In genomic region chr14:94316692-94317091, GRCh38 we compare ENCODE assay signal across 34 cellular contexts. TPM values are rescaled to one million over a fixed set of nuclear protein-coding genes. Genes with fewer than 3 reads are reported as not detected.
"Had no signal": no experiment of that assay in that cellular context is flagged by ENCODE, and none has a peak within 500 bp of the region (broad histone marks: within the 10 kb centered on the region; RNA-seq: fewer than 3 reads in every experiment).

No MANE protein-coding gene starts in this region.

- H3K4me3 Mint-ChIP-seq: naive thymus-derived CD8-positive, alpha-beta T cell; nephron; neural crest cell; stimulated activated effector memory CD8-positive, alpha-beta T cell treated with anti-CD3 and anti-CD28 coated beads, Interleukin-12 subunit alpha, Interleukin-12 subunit beta, amount 100 ng/mL, for 72 hours; stimulated activated naive CD8-positive, alpha-beta T cell treated with anti-CD3 and anti-CD28 coated beads, Interleukin-15, Interleukin-2, amounts not matched to agents 100 ng/mL and 50 ng/mL, for 24 hours; type B pancreatic cell had no signal

- H3K27ac ChIP-seq: heart right ventricle, left lung, pancreas, prostate gland, spleen, thoracic aorta, tibial artery, uterus had no signal

- H3K27me3 Mint-ChIP-seq: type B pancreatic cell had no signal

- ATAC-seq: naive thymus-derived CD8-positive, alpha-beta T cell; stimulated activated effector memory CD8-positive, alpha-beta T cell treated with anti-CD3 and anti-CD28 coated beads, Interleukin-12 subunit alpha, Interleukin-12 subunit beta, amount 100 ng/mL, for 72 hours had no signal

- H3K27me3 ChIP-seq: left lung, pancreas, sigmoid colon, suprapubic skin, uterus had no signal

- H3K36me3 Mint-ChIP-seq: stimulated activated effector memory CD8-positive, alpha-beta T cell treated with anti-CD3 and anti-CD28 coated beads, Interleukin-12 subunit alpha, Interleukin-12 subunit beta, amount 100 ng/mL, for 72 hours; type B pancreatic cell had no signal

- H3K4me1 Mint-ChIP-seq: naive thymus-derived CD8-positive, alpha-beta T cell; nephron; neural crest cell; stimulated activated effector memory CD8-positive, alpha-beta T cell treated with anti-CD3 and anti-CD28 coated beads, Interleukin-12 subunit alpha, Interleukin-12 subunit beta, amount 100 ng/mL, for 72 hours had no signal

- FAIRE-seq: pancreas, small intestine had no signal

- H3K4me1 ChIP-seq: heart right ventricle, left lung, pancreas, prostate gland, sigmoid colon, spleen, tibial artery, uterus had no signal

- H3K36me3 ChIP-seq: heart right ventricle, left lung, pancreas, prostate gland, sigmoid colon, spleen, suprapubic skin, thoracic aorta, tibial artery, uterus had no signal

- H3K9me3 Mint-ChIP-seq: neural crest cell; stimulated activated effector memory CD8-positive, alpha-beta T cell treated with anti-CD3 and anti-CD28 coated beads, Interleukin-12 subunit alpha, Interleukin-12 subunit beta, amount 100 ng/mL, for 72 hours; type B pancreatic cell had no signal

- DNase-seq: heart right ventricle; hippocampal formation; kidney glomerular epithelial cell; left lung; midbrain; naive thymus-derived CD8-positive, alpha-beta T cell; nucleus accumbens; pancreas; posterior cingulate gyrus; retina; sigmoid colon; spleen; stimulated activated CD4-positive, alpha-beta T cell treated with anti-CD3 and anti-CD28 coated beads, Interleukin-4, amount 100 ng/mL, for 24 hours; stimulated activated naive CD4-positive, alpha-beta T cell; uterus had no signal

- H3K27ac Mint-ChIP-seq: naive thymus-derived CD8-positive, alpha-beta T cell; nephron; stimulated activated effector memory CD8-positive, alpha-beta T cell treated with anti-CD3 and anti-CD28 coated beads, Interleukin-12 subunit alpha, Interleukin-12 subunit beta, amount 100 ng/mL, for 72 hours; stimulated activated naive CD8-positive, alpha-beta T cell treated with anti-CD3 and anti-CD28 coated beads, Interleukin-15, Interleukin-2, amounts not matched to agents 100 ng/mL and 50 ng/mL, for 24 hours; type B pancreatic cell had no signal

- H3K4me3 ChIP-seq: heart right ventricle, left lung, lung, mucosa of descending colon, pancreas, prostate gland, sigmoid colon, spleen, suprapubic skin, thoracic aorta, tibial artery, uterus had no signal

- H3K9me3 ChIP-seq: left lung, mucosa of descending colon, pancreas, prostate gland, sigmoid colon, suprapubic skin, thoracic aorta, tibial artery, uterus had no signal

RNA-seq across cellular contexts. Expression of gene SERPINA6, which starts 6.4 kb away (rescaled TPM):
- total RNA-seq: heart right ventricle; left cardiac atrium; left lung; lower leg skin; naive thymus-derived CD8-positive, alpha-beta T cell; neural crest cell; osteoblast; prostate gland; right cardiac atrium; sigmoid colon; spleen; subcutaneous adipose tissue; thoracic aorta; ureter had no signal
- polyA plus RNA-seq: heart right ventricle; keratinocyte; naive thymus-derived CD8-positive, alpha-beta T cell; right cardiac atrium; spleen had no signal

RNA-seq across cellular contexts. Expression of gene SERPINA10, which starts 23.6 kb away (rescaled TPM):
- total RNA-seq: heart right ventricle; left cardiac atrium; left lung; lower leg skin; naive thymus-derived CD8-positive, alpha-beta T cell; neural crest cell; osteoblast; prostate gland; right cardiac atrium; sigmoid colon; spleen; subcutaneous adipose tissue; ureter; uterus had no signal
- polyA plus RNA-seq: heart right ventricle; keratinocyte; lung; naive thymus-derived CD8-positive, alpha-beta T cell; right cardiac atrium; spleen had no signal

RNA-seq across cellular contexts. Expression of gene SERPINA2, which starts 49.8 kb away (rescaled TPM):
- total RNA-seq: heart right ventricle; left cardiac atrium; left lung; lower leg skin; lung; mucosa of descending colon; naive thymus-derived CD8-positive, alpha-beta T cell; neural crest cell; osteoblast; pancreas; prostate gland; right cardiac atrium; sigmoid colon; spleen; subcutaneous adipose tissue; suprapubic skin; thoracic aorta; ureter; uterus had no signal
- polyA plus RNA-seq: heart right ventricle; keratinocyte; naive thymus-derived CD8-positive, alpha-beta T cell; pancreas; right cardiac atrium; sigmoid colon; small intestine; spleen had no signal
